ENCODE assay signal across 15 cellular contexts in the genomic region with DNA sequence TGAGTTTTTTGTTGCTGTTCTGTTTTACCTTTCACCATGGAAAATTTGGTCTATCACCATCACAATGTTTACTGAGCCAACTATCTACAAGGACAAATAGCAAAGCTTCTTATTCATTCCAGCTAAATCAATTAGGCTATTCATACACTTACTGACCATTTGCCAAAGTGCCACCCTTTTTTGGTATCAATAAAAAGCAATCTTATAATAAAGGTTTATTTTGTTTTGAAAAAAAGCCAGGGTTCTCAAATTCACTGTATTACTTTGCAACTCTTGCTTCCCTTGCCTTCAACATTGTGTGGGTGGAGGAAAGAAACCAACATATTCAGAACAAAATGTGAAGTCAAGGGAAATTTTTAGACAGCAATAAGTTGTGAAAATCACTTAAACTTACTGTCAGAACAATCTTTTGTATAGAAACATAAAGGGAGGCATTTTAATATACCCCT. TPM values are rescaled to one million over a fixed set of nuclear protein-coding genes. Genes with fewer than 3 reads are reported as not detected.
A peak's percentile ranks its signal among the peaks of the same experiment; 100 is the strongest.
DNase-seq lines count a peak whose midpoint lies in the region; ATAC-seq, FAIRE-seq and TF ChIP-seq lines count a peak whose summit lies in the region.
"Had no signal": no experiment of that assay in that cellular context is flagged by ENCODE, and none has a peak within 500 bp of the region (broad histone marks: within the 10 kb centered on the region; RNA-seq: fewer than 3 reads in every experiment).

No MANE protein-coding gene starts in this region.

- no peak for TF ChIP-seq EP300 in K562 (IDR thresholded peaks at IDR 0.05; ENCODE audit: low read length)

- peaks cover 0 to 12% (median 5%) of the 10 kb centered on the region in 3 donors for H3K36me3 Mint-ChIP-seq in CD8-positive, alpha-beta memory T cell
- no peaks in the 10 kb centered on the region; the same call in 1 of the 2 replicates for H3K36me3 Mint-ChIP-seq in HFFc6 (ENCODE audit: low read depth)

- no peak for TF ChIP-seq CTCF in DOHH2 (IDR thresholded peaks at IDR 0.05; ENCODE audit: low read depth, low read length, poor library complexity, severe bottlenecking)
- TF ChIP-seq CTCF in K562 (IDR thresholded peaks at IDR 0.05 in 2 of 3, conservative IDR thresholded peaks at IDR 0.05 in 1 of 3; ENCODE audit: insufficient read depth in 2 of 3, low read depth in 1 of 3, low read length in 3 of 3), result no peak
- TF ChIP-seq CTCF in neutrophil (IDR thresholded peaks at IDR 0.05), result no peak
- TF ChIP-seq CTCF in HFFc6 (IDR thresholded peaks at IDR 0.05), result no peak

- POLR2A ChIA-PET in K562 (lab: Yijun Ruan, JAX), result no interaction called here
- POLR2A ChIA-PET in CD8-positive, alpha-beta memory T cell (lab: Charles Lee), result no interaction called here

- H3K27me3 ChIP-seq in DOHH2 (ENCODE audit: control insufficient read depth, low read length), result no peaks in the 10 kb centered on the region
- no peaks in the 10 kb centered on the region for H3K27me3 ChIP-seq in K562 (ENCODE audit: control insufficient read depth in 2 of 2, insufficient read depth in 2 of 2, low read length in 2 of 2)
- no peaks in the 10 kb centered on the region for H3K27me3 ChIP-seq in neutrophil
- H3K27me3 ChIP-seq in effector memory CD4-positive, alpha-beta T cell (replicated peaks; ENCODE audit: control insufficient read depth, insufficient read depth, low read length, poor library complexity, severe bottlenecking), result no peaks in the 10 kb centered on the region
- no peaks in the 10 kb centered on the region for H3K27me3 ChIP-seq in CD8-positive, alpha-beta memory T cell (ENCODE audit: insufficient read depth, low read length, poor library complexity, severe bottlenecking)
- H3K27me3 ChIP-seq: BLaER1 treated with 17β-estradiol and CSF1 and Interleukin-3, amounts not matched to agents 10 nM and 100 nM; heart left ventricle had no signal

- H3K79me2 ChIP-seq in DOHH2 (ENCODE audit: control insufficient read depth, low read length), result peaks cover 100% of the 10 kb centered on the region
- H3K79me2 ChIP-seq in K562 (ENCODE audit: control insufficient read depth, insufficient read depth, low read length), result peaks cover 28% of the 10 kb centered on the region; the same call in 2 of the 3 replicates

- FAIRE-seq in K562 (lab: Jason Lieb, UNC), result peak; percentile 51

- H3K27ac ChIP-seq in DOHH2 (ENCODE audit: low read depth, low read length) (no peak overlapping the region), K562 (ENCODE audit: extremely low read depth, low read depth, low read length) (no peak overlapping the region), neutrophil (peak overlapping the region; percentile 19)
- no peak overlapping the region for H3K27ac ChIP-seq in effector memory CD4-positive, alpha-beta T cell (ENCODE audit: insufficient read depth, low read length, poor library complexity, severe bottlenecking)
- no peak overlapping the region for H3K27ac ChIP-seq in CD8-positive, alpha-beta memory T cell (ENCODE audit: low read depth, low read length)
- H3K27ac ChIP-seq: heart left ventricle, prostate gland had no signal

- no TSS peak for BruUV-seq in K562 (replicated peaks; lab: Mats Ljungman, UMichigan)

- H3K9me3 Mint-ChIP-seq in CD8-positive, alpha-beta memory T cell, result no peaks in the 10 kb centered on the region
- no peaks in the 10 kb centered on the region for H3K9me3 Mint-ChIP-seq in HFFc6

- peaks cover 15% of the 10 kb centered on the region for H3F3A ChIP-seq in DOHH2 (ENCODE audit: control insufficient read depth, insufficient read depth)

- in situ Hi-C loops in K562 (cut with MboI), result no loop called here

- H3K9ac ChIP-seq in K562 (ENCODE audit: insufficient read depth in 1 of 2, low read depth in 2 of 2, low read length in 2 of 2), result no peak overlapping the region

- intact Hi-C loops in K562 (cut with micrococcal nuclease), result no loop called here

- no peak for TF ChIP-seq POLR2A in K562 (conservative IDR thresholded peaks at IDR 0.05)

- CTCF ChIA-PET in K562 (lab: Yijun Ruan, JAX; ENCODE audit: low intra/inter-chr PET ratio), result no interaction called here
- CTCF ChIA-PET in CD8-positive, alpha-beta memory T cell (lab: Charles Lee), result no interaction called here

- DNase-seq in K562 (ENCODE audit: extremely low read depth in 1 of 4, low spot score in 3 of 4), result no peak
- no peak for DNase-seq in effector memory CD4-positive, alpha-beta T cell
- DNase-seq in CD8-positive, alpha-beta memory T cell, result no peak
- DNase-seq in HFFc6, result no peak
- DNase-seq: amygdala, cortex of kidney, heart left ventricle, left colon, NCI-H187, NCI-H510A had no signal

- H3K36me3 ChIP-seq in DOHH2 (ENCODE audit: control insufficient read depth, low read length) (peaks cover 85% of the 10 kb centered on the region), K562 (ENCODE audit: control insufficient read depth, insufficient read depth, low read length) (no peaks in the 10 kb centered on the region), neutrophil (peaks cover 21% of the 10 kb centered on the region)
- no peaks in the 10 kb centered on the region for H3K36me3 ChIP-seq in effector memory CD4-positive, alpha-beta T cell (ENCODE audit: control insufficient read depth, insufficient read depth, low read length)
- H3K36me3 ChIP-seq in CD8-positive, alpha-beta memory T cell (ENCODE audit: insufficient read depth, low read length), result no peaks in the 10 kb centered on the region
- H3K36me3 ChIP-seq: heart left ventricle, prostate gland had no signal

- no peaks in the 10 kb centered on the region for H3K27me3 Mint-ChIP-seq in CD8-positive, alpha-beta memory T cell
- no peaks in the 10 kb centered on the region for H3K27me3 Mint-ChIP-seq in HFFc6 (ENCODE audit: insufficient read depth)

- TF ChIP-seq RAD21 in K562 (CRISPR knock-in tag; conservative IDR thresholded peaks at IDR 0.05 in 1 of 2, IDR thresholded peaks at IDR 0.05 in 1 of 2), result no peak

- H3K4me1 Mint-ChIP-seq in CD8-positive, alpha-beta memory T cell, result peaks cover 6 to 49% (median 32%) of the 10 kb centered on the region in 3 donors
- H3K4me1 Mint-ChIP-seq in HFFc6 (ENCODE audit: low read depth), result peaks cover 44% of the 10 kb centered on the region

- H2AFZ ChIP-seq in K562 (ENCODE audit: low read depth, low read length), result no peak overlapping the region

- no peak overlapping the region for H3K27ac Mint-ChIP-seq in CD8-positive, alpha-beta memory T cell
- no peak overlapping the region for H3K27ac Mint-ChIP-seq in HFFc6

- peaks cover 93% of the 10 kb centered on the region for H3K4me1 ChIP-seq in DOHH2 (ENCODE audit: control insufficient read depth, low read length)
- H3K4me1 ChIP-seq in K562 (replicated peaks in 1 of 2; ENCODE audit: control insufficient read depth in 2 of 2, insufficient read depth in 2 of 2, low read length in 2 of 2), result peaks cover 0 to 3% of the 10 kb centered on the region in 2 experiments; a peak in 1 of 5 replicates
- H3K4me1 ChIP-seq in neutrophil (ENCODE audit: control insufficient read depth in 1 of 2, insufficient read depth in 1 of 2, low read depth in 1 of 2, low read length in 1 of 2), result peaks cover 0 to 37% of the 10 kb centered on the region in 2 experiments
- H3K4me1 ChIP-seq in effector memory CD4-positive, alpha-beta T cell (ENCODE audit: control insufficient read depth, insufficient read depth, low read length, poor library complexity, severe bottlenecking), result no peaks in the 10 kb centered on the region
- peaks cover 10% of the 10 kb centered on the region for H3K4me1 ChIP-seq in CD8-positive, alpha-beta memory T cell (ENCODE audit: insufficient read depth, low read length)

- ATAC-seq in GM19463 (IDR thresholded peaks at IDR 0.05; ENCODE audit: unreplicated experiment), result peak; percentile 43
- ATAC-seq in K562, result no peak
- ATAC-seq: heart left ventricle, left colon had no signal

- peaks cover 27% of the 10 kb centered on the region for H4K20me1 ChIP-seq in DOHH2 (ENCODE audit: control insufficient read depth, insufficient read depth, low read depth, low read length)
- H4K20me1 ChIP-seq in K562 (replicated peaks; ENCODE audit: control insufficient read depth, insufficient read depth, low read length), result no peaks in the 10 kb centered on the region

- H3K9me3 ChIP-seq in DOHH2 (ENCODE audit: control insufficient read depth, insufficient read depth, low read length) (no peaks in the 10 kb centered on the region), K562 (replicated peaks; ENCODE audit: control insufficient read depth, insufficient read depth, low read depth, low read length) (no peaks in the 10 kb centered on the region), neutrophil (no peaks in the 10 kb centered on the region)
- no peaks in the 10 kb centered on the region for H3K9me3 ChIP-seq in effector memory CD4-positive, alpha-beta T cell (ENCODE audit: control insufficient read depth, low read length)
- H3K9me3 ChIP-seq in CD8-positive, alpha-beta memory T cell (ENCODE audit: low read length), result no peaks in the 10 kb centered on the region
- H3K9me3 ChIP-seq: prostate gland had no signal

- no peaks in the 10 kb centered on the region for H3K9me2 ChIP-seq in DOHH2 (replicated peaks; ENCODE audit: control insufficient read depth, low read length)

- 0 out of 2 replicates have a peak overlapping the region, but pooled peaks have one; percentile 14 for H3K4me2 ChIP-seq in DOHH2 (ENCODE audit: low read length)
- no peak overlapping the region for H3K4me2 ChIP-seq in K562 (ENCODE audit: insufficient read depth, low read length)

- H3K4me3 ChIP-seq in DOHH2 (ENCODE audit: low read length), result no peak overlapping the region
- no peak overlapping the region for H3K4me3 ChIP-seq in K562
- no peak overlapping the region for H3K4me3 ChIP-seq in neutrophil (ENCODE audit: low read depth in 1 of 2, low read length in 1 of 2)
- no peak overlapping the region for H3K4me3 ChIP-seq in effector memory CD4-positive, alpha-beta T cell (ENCODE audit: insufficient read depth, low read depth, low read length, poor library complexity, severe bottlenecking)
- H3K4me3 ChIP-seq in CD8-positive, alpha-beta memory T cell (ENCODE audit: low read length), result no peak overlapping the region
- H3K4me3 ChIP-seq: BLaER1 treated with 17β-estradiol and CSF1 and Interleukin-3, amounts not matched to agents 10 nM and 100 nM; heart left ventricle; prostate gland had no signal

- no peaks in the 10 kb centered on the region for H3K9me1 ChIP-seq in K562 (ENCODE audit: control insufficient read depth, insufficient read depth, low read length)

- H3K4me3 Mint-ChIP-seq in CD8-positive, alpha-beta memory T cell, result no peak overlapping the region
- no peak overlapping the region for H3K4me3 Mint-ChIP-seq in HFFc6

RNA-seq across cellular contexts. Expression of a gene that starts 15.3 kb away (rescaled TPM):
- total RNA-seq in K562 (2011; cell fraction: chromatin; rRNA removed; ENCODE audit: low replicate concordance), result 3.4 and 10.9 TPM in 2 replicates
- total RNA-seq in K562 (2011; cell fraction: nucleolus; rRNA removed), result 4.5 TPM in 2 replicates
- total RNA-seq in K562 (2011; cell fraction: nucleoplasm; rRNA removed), result 5.6 and 9.8 TPM in 2 replicates
- total RNA-seq in K562 (2014; rRNA removed), result 11.6 and 12.9 TPM in 2 replicates
- 12.1 and 13.1 TPM in 2 replicates for total RNA-seq in K562 (2014; rRNA removed; fragmentation: Illumina TruSeq; extraction: Trizol)
- 7.5 and 7.7 TPM in 2 replicates for total RNA-seq in K562 (2015; rRNA removed; fragmentation: Illumina TruSeq; extraction: Trizol)
- 15.7 and 19.2 TPM in 2 replicates for total RNA-seq in K562 (2021)
- polyA plus RNA-seq in K562 (2011; rRNA removed), result 16.0 and 16.6 TPM in 2 replicates
- 7.9 and 9.6 TPM in 2 replicates for polyA plus RNA-seq in K562 (2011; cell fraction: cytosol; rRNA removed)
- polyA plus RNA-seq in K562 (2011; cell fraction: nucleus; rRNA removed), result 5.6 and 9.5 TPM in 2 replicates
- 7.5 and 9.0 TPM in 2 replicates for polyA plus RNA-seq in K562 (2012)
- 10.8 and 12.5 TPM in 2 replicates for polyA plus RNA-seq in K562 (2014; fragmentation: Illumina TruSeq; extraction: Trizol)
- polyA plus RNA-seq in K562 (2014; fragmentation: Nextera tagmentation; extraction: Ambion mirVana), result 1 to 10 TPM; 3.3 to 3.9 TPM
- 9.2 and 12.5 TPM in 2 replicates for polyA plus RNA-seq in K562 (2014; rRNA removed)
- 22.7 and 28.5 TPM in 2 replicates for polyA minus RNA-seq in K562 (2011; rRNA and poly(A)+ RNA removed)
- 9.3 and 11.4 TPM in 2 replicates for polyA minus RNA-seq in K562 (2011; cell fraction: cytosol; rRNA and poly(A)+ RNA removed)
- 14.3 and 21.9 TPM in 2 replicates for polyA minus RNA-seq in K562 (2011; cell fraction: nucleus; rRNA and poly(A)+ RNA removed)
- total RNA-seq in CD8-positive, alpha-beta memory T cell, result 10 to 100 TPM; 23.2 to 25.5 TPM
- 4.7 TPM for polyA plus RNA-seq in CD8-positive, alpha-beta memory T cell
- total RNA-seq in HFFc6 (2021; fragmentation: NEBNext Ultra II Directional; extraction: Animal tissue kit (Norgen Biotek cat#: 25700)), result 1 to 10 TPM; 1.9 to 4.9 (median 2.8) TPM
